8 cellular contexts compared by ENCODE assay signal in genomic region chr16:8963825-8964441, GRCh38. TPM values are rescaled to one million over a fixed set of nuclear protein-coding genes. Genes with fewer than 3 reads are reported as not detected.
DNase-seq lines count a peak whose midpoint lies in the region; ATAC-seq, FAIRE-seq and TF ChIP-seq lines count a peak whose summit lies in the region.

Gene USP7 (minus strand): TSS chr16:8963906. CDS start chr16:8963285, 621 bp downstream.

- POLR2A ChIA-PET in H1 (lab: Charles Lee; ENCODE audit: partially characterized antibody) = interaction anchor here (0.5 to 2.6 kb wide), 13 partner anchors 8 to 342 kb away, joined by 3 to 11 read pairs (median 3); partner anchors contain the start of gene HAPSTR1

- no peak for FAIRE-seq in H1 (lab: Jason Lieb, UNC)

- peaks cover 31 to 39% of the 10 kb centered on the region in 2 experiments for H3K79me2 ChIP-seq in H1 (ENCODE audit: control insufficient read depth in 1 of 2, insufficient read depth in 2 of 2, low read length in 2 of 2)

- 3% methylated on average over 36 of the region's 78 CpGs; no CpG with 5 or more reads in 1 of the 2 experiments for WGBS in H1 (ENCODE audit: extremely low coverage in 1 of 2, insufficient coverage in 1 of 2, insufficient read length in 1 of 2, insufficient replicate concordance in 2 of 2, low coverage in 1 of 2, low lambda C conversion rate in 2 of 2, missing lambda C conversion rate in 1 of 2), 2 experiments

- 0 out of 2 replicates have a peak within 1 kb of the TSS, but pooled peaks have one; percentile 44 for H2BK5ac ChIP-seq in H1 (ENCODE audit: low read depth, low read length)

- peak within 1 kb of the TSS; percentile 56 for H4K91ac ChIP-seq in H1 (replicated peaks; ENCODE audit: insufficient read length, low read length)

- no peak within 1 kb of the TSS for H2BK120ac ChIP-seq in H1 (replicated peaks; ENCODE audit: low read depth, low read length)

- peak within 1 kb of the TSS; percentile 72 to 94 (median 76) for H3K9ac ChIP-seq in H1 (replicated peaks in 1 of 4; ENCODE audit: extremely low read depth in 1 of 4, low read depth in 3 of 4, low read length in 3 of 4)

- no peaks in the 10 kb centered on the region for H3K36me3 ChIP-seq in H1 (ENCODE audit: control insufficient read depth in 2 of 4, insufficient read depth in 4 of 4, low read length in 3 of 4)

- H3K4me2 ChIP-seq in H1 (ENCODE audit: insufficient read depth in 1 of 2, low read depth in 2 of 2, low read length in 2 of 2) = peak within 1 kb of the TSS; percentile 88 to 99

- H3K4me3 ChIP-seq in H1 (ENCODE audit: extremely low read depth in 1 of 4, insufficient read depth in 2 of 4, low read depth in 3 of 4, low read length in 4 of 4) = peak within 1 kb of the TSS; percentile 63 to 85 (median 76)

- no peak within 1 kb of the TSS for H3K4ac ChIP-seq in H1 (replicated peaks; ENCODE audit: insufficient read length, low read depth, low read length)

- peak; percentile 57 for DNase-seq in CMK (ENCODE audit: low read depth)
- DNase-seq in HS-27A (ENCODE audit: low read depth) = peak; percentile 33
- DNase-seq in NOMO-1 (lab: John Stamatoyannopoulos, UW; ENCODE audit: unreplicated experiment in 2 of 2) = peak; percentile 75 to 89
- DNase-seq in activated CD8-positive, alpha-beta memory T cell treated with anti-CD3 and anti-CD28 coated beads for 4 hours (ENCODE audit: low read depth in 2 of 2) = peak; percentile 82 to 84
- DNase-seq in H1 (ENCODE audit: low read depth in 1 of 2, low spot score in 2 of 2) = peak; percentile 46 to 89
- DNase-seq in mesenteric fat pad (ENCODE audit: low spot score) = peak; percentile 98
- peak; percentile 86 for DNase-seq in stimulated activated CD8-positive, alpha-beta memory T cell treated with anti-CD3 and anti-CD28 coated beads, Interleukin-15, amount 100 ng/mL, for 24 hours (ENCODE audit: low read depth)

- H2BK15ac ChIP-seq in H1 (ENCODE audit: low read length) = no peak within 1 kb of the TSS

- no peak for TF ChIP-seq EP300 in H1 (IDR thresholded peaks at IDR 0.05; ENCODE audit: borderline replicate concordance in 1 of 2, low read depth in 2 of 2, low read length in 2 of 2)

- no peaks in the 10 kb centered on the region for H3K9me3 ChIP-seq in H1 (ENCODE audit: insufficient read depth in 2 of 2, low read depth in 1 of 2, low read length in 1 of 2)

- peak within 1 kb of the TSS; percentile 77; the same call in 1 of the 2 replicates for H2BK12ac ChIP-seq in H1 (ENCODE audit: low read depth, low read length)

- TF ChIP-seq POLR2A in H1 (IDR thresholded peaks at IDR 0.05; ENCODE audit: control extremely low read depth in 1 of 2, low read depth in 2 of 2, low read length in 2 of 2) = no peak

- no peak within 1 kb of the TSS for H2AK5ac ChIP-seq in H1 (ENCODE audit: low read depth, low read length)

- H3K27ac ChIP-seq in H1 (ENCODE audit: low read depth, low read length) = 0 out of 2 replicates have a peak within 1 kb of the TSS, but pooled peaks have one; percentile 38

- no peak within 1 kb of the TSS for H2AFZ ChIP-seq in H1 (ENCODE audit: low read length)

- no peak for TF ChIP-seq CTCF in H1 (IDR thresholded peaks at IDR 0.05; ENCODE audit: control extremely low read depth in 1 of 3, insufficient read depth in 1 of 3, low read depth in 1 of 3, low read length in 3 of 3)

- peaks cover 7% of the 10 kb centered on the region for H3K23me2 ChIP-seq in H1 (ENCODE audit: low read depth, low read length)

- peak; percentile 88 for ATAC-seq in GM19468 (IDR thresholded peaks at IDR 0.05; ENCODE audit: extremely low read depth, unreplicated experiment)

- H3K14ac ChIP-seq in H1 (ENCODE audit: insufficient read length) = no peak within 1 kb of the TSS

- no peak within 1 kb of the TSS for H2BK20ac ChIP-seq in H1 (ENCODE audit: low read length)

- peaks cover 25 to 40% (median 26%) of the 10 kb centered on the region in 4 experiments for H3K4me1 ChIP-seq in H1 (replicated peaks in 1 of 4; ENCODE audit: control insufficient read depth in 3 of 4, insufficient read depth in 4 of 4, low read length in 3 of 4)

- H3K27me3 ChIP-seq in H1 (replicated peaks in 1 of 4; ENCODE audit: control insufficient read depth in 3 of 4, extremely low read depth in 1 of 4, insufficient read depth in 3 of 4, low read length in 3 of 4) = peaks cover 0 to 7% (median 2%) of the 10 kb centered on the region in 4 experiments; a peak in 3 of 7 replicates

- H3K56ac ChIP-seq in H1 (replicated peaks; ENCODE audit: insufficient read length, low read depth, low read length) = peak within 1 kb of the TSS; percentile 24

- CTCF ChIA-PET in H1 (lab: Charles Lee; ENCODE audit: partially characterized antibody) = interaction anchor here (0.6 to 1.6 kb wide), 6 partner anchors 15 to 397 kb away, joined by 3 to 12 read pairs (median 3); no protein-coding TSS in a partner anchor

- TF ChIP-seq RAD21 in H1 (IDR thresholded peaks at IDR 0.05 in 1 of 2, conservative IDR thresholded peaks at IDR 0.05 in 1 of 2; ENCODE audit: low read depth in 2 of 2, low read length in 2 of 2) = no peak

- H4K8ac ChIP-seq in H1 (ENCODE audit: extremely low read depth, insufficient read depth, low read length) = peak within 1 kb of the TSS; percentile 94

- H4K20me1 ChIP-seq in H1 (replicated peaks in 1 of 2; ENCODE audit: control insufficient read depth in 1 of 2, insufficient read depth in 2 of 2, low read length in 2 of 2) = peaks cover 14 to 26% of the 10 kb centered on the region in 2 experiments

- H3K18ac ChIP-seq in H1 (ENCODE audit: extremely low read depth, low read length) = peak within 1 kb of the TSS; percentile 75

- peaks cover 6% of the 10 kb centered on the region; the same call in 1 of the 2 replicates for H3K79me1 ChIP-seq in H1 (ENCODE audit: low read depth, low read length)

- no peak within 1 kb of the TSS for H3K23ac ChIP-seq in H1 (ENCODE audit: insufficient read length)

- peak within 1 kb of the TSS; percentile 28 for H4K5ac ChIP-seq in H1 (ENCODE audit: insufficient read length, low read depth, low read length)

TF ChIP-seq in H1, 55 proteins besides CTCF, POLR2A, EP300 and RAD21 (continues in another document):
- TF ChIP-seq SP1 (IDR thresholded peaks at IDR 0.05; ENCODE audit: low read depth, low read length) (no peak), SRF (IDR thresholded peaks at IDR 0.05; ENCODE audit: low read depth, low read length) (no peak), TBP (IDR thresholded peaks at IDR 0.05; ENCODE audit: low read depth, low read length) (no peak), ASH2L (IDR thresholded peaks at IDR 0.05; ENCODE audit: low read length) (peak; percentile 22), FOSL1 (IDR thresholded peaks at IDR 0.05; ENCODE audit: insufficient read depth, low read depth, low read length) (no peak), ZNF274 (IDR thresholded peaks at IDR 0.05; ENCODE audit: borderline replicate concordance, extremely low read depth, low read length) (no peak), MAX (IDR thresholded peaks at IDR 0.05) (peak; percentile 79), NRF1 (IDR thresholded peaks at IDR 0.05; ENCODE audit: low read depth, low read length) (no peak), SP2 (IDR thresholded peaks at IDR 0.05; ENCODE audit: low read length) (no peak), USF2 (IDR thresholded peaks at IDR 0.05; ENCODE audit: low read length) (no peak), CREB1 (IDR thresholded peaks at IDR 0.05) (no peak), SAP30 (IDR thresholded peaks at IDR 0.05; ENCODE audit: insufficient read depth, insufficient replicate concordance, low read length) (no peak), YY1 (IDR thresholded peaks at IDR 0.05; ENCODE audit: low read depth, low read length) (peak; percentile 90), RBBP5 (IDR thresholded peaks at IDR 0.05; ENCODE audit: borderline replicate concordance, low read depth, low read length) (no peak), JUND (IDR thresholded peaks at IDR 0.05; ENCODE audit: low read length) (no peak), POLR2AphosphoS5 (IDR thresholded peaks at IDR 0.05; ENCODE audit: low read depth, low read length) (no peak), JUN (IDR thresholded peaks at IDR 0.05; ENCODE audit: low read depth, low read length) (no peak), HDAC6 (IDR thresholded peaks at IDR 0.05; ENCODE audit: low read depth, low read length) (no peak), CHD1 (IDR thresholded peaks at IDR 0.05; ENCODE audit: low read depth, low read length) (no peak), SIN3A (conservative IDR thresholded peaks at IDR 0.05 in 1 of 2, IDR thresholded peaks at IDR 0.05 in 1 of 2; ENCODE audit: low read depth in 1 of 2, low read length in 2 of 2) (no peak), RNF2 (IDR thresholded peaks at IDR 0.05; ENCODE audit: borderline replicate concordance, low read depth, low read length, missing control alignments, poor library complexity, severe bottlenecking) (no peak), RFX5 (IDR thresholded peaks at IDR 0.05; ENCODE audit: borderline replicate concordance, low read depth, low read length) (no peak), KDM1A (IDR thresholded peaks at IDR 0.05; ENCODE audit: borderline replicate concordance, low read length) (no peak), KDM4A (IDR thresholded peaks at IDR 0.05; ENCODE audit: low read depth, low read length, severe bottlenecking) (peak; percentile 31), SUZ12 (IDR thresholded peaks at IDR 0.05; ENCODE audit: low read length) (no peak)

RNA-seq across cellular contexts. Expression of gene USP7, which starts in this region (rescaled TPM):
- 208 and 211 TPM in 2 replicates for total RNA-seq in H1 (2021; fragmentation: NEBNext Ultra II Directional; extraction: Animal tissue kit (Norgen Biotek cat#: 25700))
- polyA plus RNA-seq in H1 (2011; rRNA removed) = 21.3 and 22.8 TPM in 2 replicates
- 30.9 TPM for polyA plus RNA-seq in H1 (2011; cell fraction: cytosol; rRNA removed)
- 117 TPM for polyA plus RNA-seq in H1 (2011; cell fraction: nucleus; rRNA removed)
- polyA plus RNA-seq in H1 (2012, experiment 1 of 2) = 91.3 to 141 TPM (median 111 TPM) in 4 replicates
- polyA plus RNA-seq in H1 (2012, experiment 2 of 2) = 7.7 TPM
- polyA plus RNA-seq in H1 (2013, experiment 1 of 2) = 77.1 TPM
- 78.8 TPM for polyA plus RNA-seq in H1 (2013, experiment 2 of 2)
- polyA minus RNA-seq in H1 (2011; rRNA and poly(A)+ RNA removed) = 157 and 170 TPM in 2 replicates
- 41.6 TPM for polyA minus RNA-seq in H1 (2011; cell fraction: cytosol; rRNA and poly(A)+ RNA removed)
- 170 TPM for polyA minus RNA-seq in H1 (2011; cell fraction: nucleus; rRNA and poly(A)+ RNA removed)
- total RNA-seq in mesenteric fat pad = 95.5 TPM

Comparison
In these comparisons a context has a peak if more than half of its experiments do, and no peak if none do; other contexts are left out.
1. Peak in every context shown above with its lines: DNase-seq, ATAC-seq, H3K4me3 ChIP-seq and H3K27ac ChIP-seq.
2. DNase-seq: peak in every context shown above with its lines; median percentile 98 in mesenteric fat pad; 86 in stimulated activated CD8-positive, alpha-beta memory T cell treated with anti-CD3 and anti-CD28 coated beads, Interleukin-15, amount 100 ng/mL, for 24 hours; 83 in activated CD8-positive, alpha-beta memory T cell treated with anti-CD3 and anti-CD28 coated beads for 4 hours; 82 in NOMO-1; 68 in H1; 57 in CMK; 33 in HS-27A.